In genomic region chr1:66372522-66373071, GRCh38 we compare ENCODE assay signal across 11 cellular contexts.
DNase-seq lines count a peak whose midpoint lies in the region; ATAC-seq and TF ChIP-seq lines count a peak whose summit lies in the region.
"Had no signal": no experiment of that assay in that cellular context is flagged by ENCODE, and none has a peak within 500 bp of the region (broad histone marks: within the 10 kb centered on the region; RNA-seq: fewer than 3 reads in every experiment).

No MANE protein-coding gene starts in this region.

- POLR2A ChIA-PET in activated CD4-positive, alpha-beta T cell treated with anti-CD3 and anti-CD28 coated beads, Interleukin-2, amount 10 ng/mL, durations not matched to agents 7 days and 5 days (lab: Charles Lee) = interaction anchor here (0.6 kb wide), 1 partner anchor 98 kb away, joined by 5 read pairs; no protein-coding TSS in a partner anchor

- H2AFZ ChIP-seq in OCI-LY3 (ENCODE audit: low read depth, low read length) = no peak overlapping the region

- no peaks in the 10 kb centered on the region for H3K9me3 Mint-ChIP-seq in activated CD4-positive, alpha-beta T cell treated with anti-CD3 and anti-CD28 coated beads, Interleukin-2, amount 10 ng/mL, durations not matched to agents 7 days and 5 days
- H3K9me3 Mint-ChIP-seq in stimulated activated effector memory CD8-positive, alpha-beta T cell treated with anti-CD3 and anti-CD28 coated beads, Interleukin-12 subunit alpha, Interleukin-12 subunit beta, amount 100 ng/mL, for 72 hours = no peaks in the 10 kb centered on the region

- peaks cover 66% of the 10 kb centered on the region for H3K36me3 Mint-ChIP-seq in activated CD4-positive, alpha-beta T cell treated with anti-CD3 and anti-CD28 coated beads, Interleukin-2, amount 10 ng/mL, durations not matched to agents 7 days and 5 days (ENCODE audit: low read depth)
- H3K36me3 Mint-ChIP-seq in stimulated activated effector memory CD8-positive, alpha-beta T cell treated with anti-CD3 and anti-CD28 coated beads, Interleukin-12 subunit alpha, Interleukin-12 subunit beta, amount 100 ng/mL, for 72 hours = peaks cover 84% of the 10 kb centered on the region

- TF ChIP-seq CTCF in OCI-LY3 (IDR thresholded peaks at IDR 0.05; ENCODE audit: low read depth, low read length) = no peak

- no peaks in the 10 kb centered on the region for H3K27me3 ChIP-seq in OCI-LY3 (ENCODE audit: low read depth, low read length)
- no peaks in the 10 kb centered on the region for H3K27me3 ChIP-seq in effector memory CD4-positive, alpha-beta T cell (replicated peaks; ENCODE audit: control insufficient read depth, insufficient read depth, low read length, poor library complexity, severe bottlenecking)

- H3K36me3 ChIP-seq in OCI-LY3 (replicated peaks; ENCODE audit: low read depth, low read length) = peaks cover 40% of the 10 kb centered on the region
- H3K36me3 ChIP-seq in effector memory CD4-positive, alpha-beta T cell (ENCODE audit: control insufficient read depth, insufficient read depth, low read length) = peaks cover 49% of the 10 kb centered on the region

- peaks cover 97% of the 10 kb centered on the region for H3K4me1 ChIP-seq in OCI-LY3 (ENCODE audit: low read length)
- peaks cover 51% of the 10 kb centered on the region for H3K4me1 ChIP-seq in effector memory CD4-positive, alpha-beta T cell (ENCODE audit: control insufficient read depth, insufficient read depth, low read length, poor library complexity, severe bottlenecking)

- H3K9me3 ChIP-seq in OCI-LY3 (ENCODE audit: insufficient read depth, low read length) = no peaks in the 10 kb centered on the region
- no peaks in the 10 kb centered on the region for H3K9me3 ChIP-seq in effector memory CD4-positive, alpha-beta T cell (ENCODE audit: control insufficient read depth, low read length)

- peak overlapping the region; percentile 77 for H3K4me2 ChIP-seq in OCI-LY3 (ENCODE audit: low read length)

- DNase-seq in activated CD4-positive, alpha-beta T cell treated with anti-CD3 and anti-CD28 coated beads, Interleukin-2, amount 10 ng/mL, durations not matched to agents 7 days and 5 days = no peak
- DNase-seq in activated CD4-positive, alpha-beta T cell treated with anti-CD3 and anti-CD28 coated beads for 1 hour = no peak
- no peak for DNase-seq in effector memory CD4-positive, alpha-beta T cell
- DNase-seq in stimulated activated effector memory CD8-positive, alpha-beta T cell treated with anti-CD3 and anti-CD28 coated beads, Interleukin-12 subunit alpha, Interleukin-12 subunit beta, amount 100 ng/mL, for 72 hours (ENCODE audit: low spot score in 2 of 2) = peak in 1 of 2 donors; percentile 58
- DNase-seq in activated CD4-positive, CD25-positive, alpha-beta regulatory T cell (lab: John Stamatoyannopoulos, UW) = no peak
- DNase-seq in effector CD8-positive, alpha-beta T cell (lab: John Stamatoyannopoulos, UW) = no peak
- DNase-seq: cerebellar nuclear complex, NCI-H524 treated with DMSO at 0.1 percent for 48 hours, nucleus accumbens had no signal

- H3K27ac ChIP-seq in OCI-LY3 (ENCODE audit: low read length) = peak overlapping the region; percentile 98
- H3K27ac ChIP-seq in effector memory CD4-positive, alpha-beta T cell (ENCODE audit: insufficient read depth, low read length, poor library complexity, severe bottlenecking) = peak overlapping the region; percentile 67

- H3K27ac Mint-ChIP-seq in activated CD4-positive, alpha-beta T cell treated with anti-CD3 and anti-CD28 coated beads, Interleukin-2, amount 10 ng/mL, durations not matched to agents 7 days and 5 days = peak overlapping the region; percentile 88
- peak overlapping the region; percentile 90 for H3K27ac Mint-ChIP-seq in stimulated activated effector memory CD8-positive, alpha-beta T cell treated with anti-CD3 and anti-CD28 coated beads, Interleukin-12 subunit alpha, Interleukin-12 subunit beta, amount 100 ng/mL, for 72 hours

- no peaks in the 10 kb centered on the region for H3K27me3 Mint-ChIP-seq in activated CD4-positive, alpha-beta T cell treated with anti-CD3 and anti-CD28 coated beads, Interleukin-2, amount 10 ng/mL, durations not matched to agents 7 days and 5 days

- H3K79me2 ChIP-seq in OCI-LY3 (ENCODE audit: low read length) = peaks cover 51% of the 10 kb centered on the region

- peak overlapping the region; percentile 47; the same call in 1 of the 2 replicates for H3K4me3 ChIP-seq in OCI-LY3 (ENCODE audit: low read length)
- H3K4me3 ChIP-seq in effector memory CD4-positive, alpha-beta T cell (ENCODE audit: insufficient read depth, low read depth, low read length, poor library complexity, severe bottlenecking) = peak overlapping the region; percentile 2

- no peak for ATAC-seq in stimulated activated effector memory CD8-positive, alpha-beta T cell treated with anti-CD3 and anti-CD28 coated beads, Interleukin-12 subunit alpha, Interleukin-12 subunit beta, amount 100 ng/mL, for 72 hours
- no peak for ATAC-seq in HG02623 (IDR thresholded peaks at IDR 0.05; ENCODE audit: unreplicated experiment)

- H4K20me1 ChIP-seq in OCI-LY3 (ENCODE audit: insufficient read depth, low read length) = no peaks in the 10 kb centered on the region

- CTCF ChIA-PET in activated CD4-positive, alpha-beta T cell treated with anti-CD3 and anti-CD28 coated beads, Interleukin-2, amount 10 ng/mL, durations not matched to agents 7 days and 5 days (lab: Charles Lee) = interaction anchor here (1.6 to 4.8 kb wide), 4 partner anchors 9 to 65 kb away, joined by 4 to 14 read pairs (median 6); no protein-coding TSS in a partner anchor

- peak overlapping the region; percentile 31 for H3K4me3 Mint-ChIP-seq in activated CD4-positive, alpha-beta T cell treated with anti-CD3 and anti-CD28 coated beads, Interleukin-2, amount 10 ng/mL, durations not matched to agents 7 days and 5 days
- peak overlapping the region; percentile 56 for H3K4me3 Mint-ChIP-seq in stimulated activated effector memory CD8-positive, alpha-beta T cell treated with anti-CD3 and anti-CD28 coated beads, Interleukin-12 subunit alpha, Interleukin-12 subunit beta, amount 100 ng/mL, for 72 hours

- peak overlapping the region; percentile 82 for H3K9ac ChIP-seq in OCI-LY3 (ENCODE audit: low read length)

- peaks cover 66% of the 10 kb centered on the region for H3K4me1 Mint-ChIP-seq in activated CD4-positive, alpha-beta T cell treated with anti-CD3 and anti-CD28 coated beads, Interleukin-2, amount 10 ng/mL, durations not matched to agents 7 days and 5 days
- H3K4me1 Mint-ChIP-seq in stimulated activated effector memory CD8-positive, alpha-beta T cell treated with anti-CD3 and anti-CD28 coated beads, Interleukin-12 subunit alpha, Interleukin-12 subunit beta, amount 100 ng/mL, for 72 hours = peaks cover 67% of the 10 kb centered on the region
